Comparison of ENCODE assay signal across 10 cellular contexts in genomic region chr11:86063536-86063935, GRCh38. TPM values are rescaled to one million over a fixed set of nuclear protein-coding genes. Genes with fewer than 3 reads are reported as not detected.
DNase-seq lines count a peak whose midpoint lies in the region; ATAC-seq and TF ChIP-seq lines count a peak whose summit lies in the region.
"Had no signal": no experiment of that assay in that cellular context is flagged by ENCODE, and none has a peak within 500 bp of the region (broad histone marks: within the 10 kb centered on the region; RNA-seq: fewer than 3 reads in every experiment).

No MANE protein-coding gene starts in this region.

- peaks cover 50% of the 10 kb centered on the region for H3K36me3 Mint-ChIP-seq in activated CD4-positive, alpha-beta T cell treated with anti-CD3 and anti-CD28 coated beads, Interleukin-2, amount 10 ng/mL, durations not matched to agents 24 days and 14 days (ENCODE audit: low read depth)
- H3K36me3 Mint-ChIP-seq in activated T-helper 17 cell treated with anti-CD3 and anti-CD28 coated beads, Interleukin-2, amount 50 U/mL, for 72 hours (ENCODE audit: low read depth) = peaks cover 84% of the 10 kb centered on the region

- TF ChIP-seq CTCF in foreskin keratinocyte (conservative IDR thresholded peaks at IDR 0.05) = no peak

- intact Hi-C loops in activated CD4-positive, alpha-beta T cell treated with anti-CD3 and anti-CD28 coated beads, Interleukin-2, amount 10 ng/mL, durations not matched to agents 24 days and 14 days (cut with micrococcal nuclease) = loop anchor here (10.0 kb wide), 2 partner anchors 309 to 399 kb away; partner anchors contain the start of gene CREBZF

- peaks cover 56% of the 10 kb centered on the region for H3K4me1 Mint-ChIP-seq in activated CD4-positive, alpha-beta T cell treated with anti-CD3 and anti-CD28 coated beads, Interleukin-2, amount 10 ng/mL, durations not matched to agents 24 days and 14 days
- H3K4me1 Mint-ChIP-seq in activated T-helper 17 cell treated with anti-CD3 and anti-CD28 coated beads, Interleukin-2, amount 50 U/mL, for 72 hours = peaks cover 42% of the 10 kb centered on the region

- no peak overlapping the region for H3K27ac Mint-ChIP-seq in activated CD4-positive, alpha-beta T cell treated with anti-CD3 and anti-CD28 coated beads, Interleukin-2, amount 10 ng/mL, durations not matched to agents 24 days and 14 days
- H3K27ac Mint-ChIP-seq in activated T-helper 17 cell treated with anti-CD3 and anti-CD28 coated beads, Interleukin-2, amount 50 U/mL, for 72 hours = peak overlapping the region; percentile 89

- no peak for DNase-seq in activated CD4-positive, alpha-beta T cell treated with anti-CD3 and anti-CD28 coated beads, Interleukin-2, amount 10 ng/mL, durations not matched to agents 24 days and 14 days
- no peak for DNase-seq in activated CD4-positive, alpha-beta T cell treated with anti-CD3 and anti-CD28 coated beads, Interleukin-2, amount 50 U/mL, for 4 hours
- DNase-seq in foreskin keratinocyte (peak in 1 of 2 donors; percentile 47), substantia nigra (lab: John Stamatoyannopoulos, UW) (no peak), NCI-H1436 treated with DMSO at 0.1 percent for 48 hours (lab: John Stamatoyannopoulos, UW) (no peak)
- DNase-seq: ACHN, NCI-H2081 treated with DMSO at 0.1 percent for 48 hours had no signal

- no peaks in the 10 kb centered on the region for H3K27me3 ChIP-seq in foreskin keratinocyte

- H3K27ac ChIP-seq in foreskin keratinocyte (peak overlapping the region; percentile 67), substantia nigra (ENCODE audit: low read depth, low read length, poor library complexity, severe bottlenecking) (peak overlapping the region; percentile 36)

- H3K27me3 Mint-ChIP-seq in activated CD4-positive, alpha-beta T cell treated with anti-CD3 and anti-CD28 coated beads, Interleukin-2, amount 10 ng/mL, durations not matched to agents 24 days and 14 days = no peaks in the 10 kb centered on the region
- H3K27me3 Mint-ChIP-seq in activated T-helper 17 cell treated with anti-CD3 and anti-CD28 coated beads, Interleukin-2, amount 50 U/mL, for 72 hours = no peaks in the 10 kb centered on the region

- peaks cover 4% of the 10 kb centered on the region for H3K9me3 Mint-ChIP-seq in activated CD4-positive, alpha-beta T cell treated with anti-CD3 and anti-CD28 coated beads, Interleukin-2, amount 10 ng/mL, durations not matched to agents 24 days and 14 days
- peaks cover 3% of the 10 kb centered on the region for H3K9me3 Mint-ChIP-seq in activated T-helper 17 cell treated with anti-CD3 and anti-CD28 coated beads, Interleukin-2, amount 50 U/mL, for 72 hours

- ATAC-seq in activated T-helper 17 cell treated with anti-CD3 and anti-CD28 coated beads, Interleukin-2, amount 50 U/mL, for 72 hours (replicated peaks) = no peak
- ATAC-seq in foreskin keratinocyte = peak; percentile 48
- no peak for ATAC-seq in GM21825 (IDR thresholded peaks at IDR 0.05; ENCODE audit: unreplicated experiment)
- ATAC-seq in GM21737 (IDR thresholded peaks at IDR 0.05; ENCODE audit: unreplicated experiment) = no peak

- H3K4me3 Mint-ChIP-seq in activated CD4-positive, alpha-beta T cell treated with anti-CD3 and anti-CD28 coated beads, Interleukin-2, amount 10 ng/mL, durations not matched to agents 24 days and 14 days = peak overlapping the region; percentile 100
- peak overlapping the region; percentile 95 for H3K4me3 Mint-ChIP-seq in activated T-helper 17 cell treated with anti-CD3 and anti-CD28 coated beads, Interleukin-2, amount 50 U/mL, for 72 hours

- H3K4me1 ChIP-seq in foreskin keratinocyte = peaks cover 26% of the 10 kb centered on the region

RNA-seq across cellular contexts. Expression of gene PICALM, which starts 5.3 kb away (rescaled TPM):
- total RNA-seq in activated CD4-positive, alpha-beta T cell treated with anti-CD3 and anti-CD28 coated beads, Interleukin-2, amount 10 ng/mL, durations not matched to agents 24 days and 14 days = 141 and 156 TPM in 2 replicates
- total RNA-seq in activated T-helper 17 cell treated with anti-CD3 and anti-CD28 coated beads, Interleukin-2, amount 50 U/mL, for 72 hours = 100 to 1,000 TPM in 1 of 2 donors, 10 to 100 TPM in 1; 87.9 to 134 TPM
- 193 and 213 TPM in 2 replicates for total RNA-seq in foreskin keratinocyte
- polyA plus RNA-seq in foreskin keratinocyte = 60.7 and 63.3 TPM in 2 replicates
